In genomic region chr12:40515041-40515825, GRCh38 we compare ENCODE assay signal across 11 cellular contexts.
DNase-seq lines count a peak whose midpoint lies in the region; ATAC-seq and TF ChIP-seq lines count a peak whose summit lies in the region.
"Had no signal": no experiment of that assay in that cellular context is flagged by ENCODE, and none has a peak within 500 bp of the region (broad histone marks: within the 10 kb centered on the region; RNA-seq: fewer than 3 reads in every experiment).

No MANE protein-coding gene starts in this region.

- ATAC-seq in GM19438 (IDR thresholded peaks at IDR 0.05; ENCODE audit: low read depth, unreplicated experiment) (peak; percentile 78), HG03159 (IDR thresholded peaks at IDR 0.05; ENCODE audit: unreplicated experiment) (peak; percentile 70), RWPE2 (ENCODE audit: low read depth) (peak; percentile 73), GM21515 (IDR thresholded peaks at IDR 0.05; ENCODE audit: unreplicated experiment) (no peak)

- no TSS peak for BruUV-seq in A673 (replicated peaks; lab: Mats Ljungman, UMichigan)

- H3K9me3 ChIP-seq in A673 (ENCODE audit: low read depth, low read length, poor library complexity, severe bottlenecking) (no peaks in the 10 kb centered on the region), RWPE2 (ENCODE audit: severe bottlenecking) (no peaks in the 10 kb centered on the region), ascending aorta (no peaks in the 10 kb centered on the region)

- intact Hi-C loops in A673 (cut with micrococcal nuclease; ENCODE audit: unreplicated experiment) = no loop called here
- intact Hi-C loops in ascending aorta (cut with DNase I) = no loop called here

- no peak for TF ChIP-seq CTCF in A673 (conservative IDR thresholded peaks at IDR 0.05; ENCODE audit: low read depth, low read length)
- no peak for TF ChIP-seq CTCF in RWPE2 (IDR thresholded peaks at IDR 0.05; ENCODE audit: poor library complexity, severe bottlenecking)
- no peak for TF ChIP-seq CTCF in ascending aorta (IDR thresholded peaks at IDR 0.05)

- H3K36me3 ChIP-seq in A673 (ENCODE audit: insufficient read depth, low read length, poor library complexity, severe bottlenecking) (no peaks in the 10 kb centered on the region), RWPE2 (ENCODE audit: low read depth) (no peaks in the 10 kb centered on the region), ascending aorta (no peaks in the 10 kb centered on the region)

- POLR2A ChIA-PET in A673 (lab: Charles Lee; ENCODE audit: low non-redundant PET) = no interaction called here

- H3K4me1 ChIP-seq in A673 (ENCODE audit: insufficient read depth, low read length, poor library complexity, severe bottlenecking) = peaks cover 7% of the 10 kb centered on the region
- H3K4me1 ChIP-seq in RWPE2 (ENCODE audit: insufficient read depth, poor library complexity, severe bottlenecking) = no peaks in the 10 kb centered on the region
- H3K4me1 ChIP-seq in ascending aorta = no peaks in the 10 kb centered on the region

- H3K27me3 ChIP-seq in A673 (replicated peaks; ENCODE audit: insufficient read depth, low read depth, low read length, poor library complexity) = no peaks in the 10 kb centered on the region
- H3K27me3 ChIP-seq in RWPE2 (ENCODE audit: insufficient read depth, poor library complexity, severe bottlenecking) = no peaks in the 10 kb centered on the region
- H3K27me3 ChIP-seq in ascending aorta = no peaks in the 10 kb centered on the region

- peak; percentile 60 for DNase-seq in A673 (ENCODE audit: low spot score)
- DNase-seq in RWPE2 (ENCODE audit: low spot score) = no peak
- no peak for DNase-seq in NCI-H146 treated with DMSO at 0.1 percent for 48 hours (lab: John Stamatoyannopoulos, UW; ENCODE audit: unreplicated experiment)
- DNase-seq in NK-92 treated with Interleukin-12 subunit alpha and Interleukin-12 subunit beta, amount 100 ng/mL, for 24 hours (lab: John Stamatoyannopoulos, UW) = no peak
- DNase-seq in ascending aorta (ENCODE audit: low spot score in 2 of 2) = no peak
- DNase-seq: activated CD4-positive, CD25-positive, alpha-beta regulatory T cell treated with anti-CD3 and anti-CD28 coated beads, Interleukin-2, amount 50 U/mL, for 72 hours; caudate nucleus; NCI-H2029 had no signal

- CTCF ChIA-PET in A673 (lab: Charles Lee) = no interaction called here

- no peak overlapping the region for H3K27ac ChIP-seq in A673 (ENCODE audit: low read depth, low read length, poor library complexity, severe bottlenecking)
- H3K27ac ChIP-seq in RWPE2 (ENCODE audit: poor library complexity, severe bottlenecking) = peak overlapping the region; percentile 27
- no peak overlapping the region for H3K27ac ChIP-seq in ascending aorta

- H3K4me3 ChIP-seq in A673 (ENCODE audit: low read depth, low read length, poor library complexity, severe bottlenecking) = no peak overlapping the region
- no peak overlapping the region for H3K4me3 ChIP-seq in RWPE2 (ENCODE audit: severe bottlenecking)
- H3K4me3 ChIP-seq in ascending aorta = no peak overlapping the region
